24 cellular contexts compared by ENCODE assay signal in genomic region chr7:131061158-131061557, GRCh38.
DNase-seq lines count a peak whose midpoint lies in the region; ATAC-seq lines count a peak whose summit lies in the region.
"Had no signal": no experiment of that assay in that cellular context is flagged by ENCODE, and none has a peak within 500 bp of the region (broad histone marks: within the 10 kb centered on the region; RNA-seq: fewer than 3 reads in every experiment).

No MANE protein-coding gene starts in this region.

- POLR2A ChIA-PET in activated CD4-positive, alpha-beta T cell treated with anti-CD3 and anti-CD28 coated beads for 36 hours (lab: Charles Lee) = no interaction called here

- no peaks in the 10 kb centered on the region for H3K27me3 ChIP-seq in right cardiac atrium (ENCODE audit: control insufficient read depth, insufficient read depth)
- H3K27me3 ChIP-seq: ascending aorta, SJCRH30 had no signal

- CTCF ChIA-PET in activated CD4-positive, alpha-beta T cell treated with anti-CD3 and anti-CD28 coated beads for 36 hours (lab: Charles Lee) = interaction anchor here (0.6 to 1.7 kb wide), 6 partner anchors 19 to 447 kb away, joined by 3 to 4 read pairs (median 3); no protein-coding TSS in a partner anchor

- ATAC-seq in activated CD4-positive, alpha-beta T cell treated with anti-CD3 and anti-CD28 coated beads for 36 hours = no peak
- ATAC-seq in right cardiac atrium (peak; percentile 13 to 40), Right ventricle myocardium inferior (no peak), HG02970 (IDR thresholded peaks at IDR 0.05; ENCODE audit: low FRiP score, unreplicated experiment) (no peak)
- ATAC-seq in stimulated activated naive B cell treated with anti-CD40 and anti-IgM and Interleukin-4, amounts not matched to agents 10 μg/mL and 1 μg/mL and 100 μg/mL, for 72 hours (replicated peaks) = no peak
- ATAC-seq: Panc1; stimulated activated memory B cell treated with anti-CD40 and anti-IgM and Interleukin-4, amounts not matched to agents 10 μg/mL and 1 μg/mL and 100 μg/mL, for 72 hours had no signal

- DNase-seq in activated CD4-positive, alpha-beta T cell treated with anti-CD3 and anti-CD28 coated beads for 36 hours = no peak
- no peak for DNase-seq in activated CD4-positive, alpha-beta T cell treated with anti-CD3 and anti-CD28 coated beads, Interleukin-2, amount 50 U/mL, for 1 hour
- peak in 1 of 3 donors; percentile 29 for DNase-seq in right cardiac atrium
- DNase-seq in Right ventricle myocardium inferior (ENCODE audit: missing footprints) = no peak
- peak; percentile 28 for DNase-seq in left kidney (ENCODE audit: low read depth, low spot score)
- no peak for DNase-seq in stimulated activated naive B cell treated with anti-CD40 and anti-IgM and Interleukin-4, amounts not matched to agents 10 μg/mL and 1 μg/mL and 100 μg/mL, for 72 hours
- DNase-seq in GM19238 (ENCODE audit: insufficient read length, low spot score) = no peak
- DNase-seq: 8988T; activated CD8-positive, alpha-beta memory T cell treated with anti-CD3 and anti-CD28 coated beads, Interleukin-2, amount 50 U/mL, for 48 hours; central memory CD4-positive, alpha-beta T cell; KBM-7; kidney; MM.1S; NCI-H1436; NCI-H2107; NCI-H510A treated with DMSO at 0.1 percent for 48 hours; nucleus accumbens; SJCRH30; small intestine; stimulated activated CD4-positive, alpha-beta T cell treated with anti-CD3 and anti-CD28 coated beads, Interleukin-2, amount 100 ng/mL, for 24 hours had no signal

- H3K27me3 Mint-ChIP-seq in activated CD4-positive, alpha-beta T cell treated with anti-CD3 and anti-CD28 coated beads for 36 hours = no peaks in the 10 kb centered on the region
- no peaks in the 10 kb centered on the region for H3K27me3 Mint-ChIP-seq in stimulated activated naive B cell treated with anti-CD40 and anti-IgM and Interleukin-4, amounts not matched to agents 10 μg/mL and 1 μg/mL and 100 μg/mL, for 72 hours
- H3K27me3 Mint-ChIP-seq: stimulated activated memory B cell treated with anti-CD40 and anti-IgM and Interleukin-4, amounts not matched to agents 10 μg/mL and 1 μg/mL and 100 μg/mL, for 72 hours had no signal

- no peaks in the 10 kb centered on the region for H3K9me3 Mint-ChIP-seq in activated CD4-positive, alpha-beta T cell treated with anti-CD3 and anti-CD28 coated beads for 36 hours (ENCODE audit: low read depth)
- H3K9me3 Mint-ChIP-seq in stimulated activated naive B cell treated with anti-CD40 and anti-IgM and Interleukin-4, amounts not matched to agents 10 μg/mL and 1 μg/mL and 100 μg/mL, for 72 hours = no peaks in the 10 kb centered on the region
- H3K9me3 Mint-ChIP-seq: stimulated activated memory B cell treated with anti-CD40 and anti-IgM and Interleukin-4, amounts not matched to agents 10 μg/mL and 1 μg/mL and 100 μg/mL, for 72 hours had no signal

- H3K4me1 ChIP-seq in right cardiac atrium (ENCODE audit: control insufficient read depth, insufficient read depth, low read length) = peaks cover 9% of the 10 kb centered on the region

- H3K4me3 Mint-ChIP-seq in activated CD4-positive, alpha-beta T cell treated with anti-CD3 and anti-CD28 coated beads for 36 hours = no peak overlapping the region
- no peak overlapping the region for H3K4me3 Mint-ChIP-seq in stimulated activated naive B cell treated with anti-CD40 and anti-IgM and Interleukin-4, amounts not matched to agents 10 μg/mL and 1 μg/mL and 100 μg/mL, for 72 hours
- H3K4me3 Mint-ChIP-seq: stimulated activated memory B cell treated with anti-CD40 and anti-IgM and Interleukin-4, amounts not matched to agents 10 μg/mL and 1 μg/mL and 100 μg/mL, for 72 hours had no signal

- intact Hi-C loops in activated CD4-positive, alpha-beta T cell treated with anti-CD3 and anti-CD28 coated beads for 36 hours (cut with DNase I, micrococcal nuclease) = no loop called here
- intact Hi-C loops in right cardiac atrium (cut with DNase I) = loop anchor here in 2 of 4 donors (10.0 kb wide), 2 partner anchors 244 to 364 kb away; no protein-coding TSS in a partner anchor
- intact Hi-C loops in Right ventricle myocardium inferior (cut with DNase I) = no loop called here

- H3K4me1 Mint-ChIP-seq in activated CD4-positive, alpha-beta T cell treated with anti-CD3 and anti-CD28 coated beads for 36 hours = peaks cover 63% of the 10 kb centered on the region
- H3K4me1 Mint-ChIP-seq in stimulated activated naive B cell treated with anti-CD40 and anti-IgM and Interleukin-4, amounts not matched to agents 10 μg/mL and 1 μg/mL and 100 μg/mL, for 72 hours = peaks cover 20 to 61% of the 10 kb centered on the region in 2 donors

- no peak overlapping the region for H3K27ac ChIP-seq in right cardiac atrium (ENCODE audit: low read length)
- H3K27ac ChIP-seq: ascending aorta, SJCRH30 had no signal

- no peaks in the 10 kb centered on the region for H3K9me3 ChIP-seq in right cardiac atrium (ENCODE audit: control insufficient read depth, low read length)
- H3K9me3 ChIP-seq: ascending aorta, SJCRH30 had no signal

- peaks cover 21% of the 10 kb centered on the region for H3K36me3 Mint-ChIP-seq in activated CD4-positive, alpha-beta T cell treated with anti-CD3 and anti-CD28 coated beads for 36 hours (ENCODE audit: low read depth)
- peaks cover 16 to 26% of the 10 kb centered on the region in 2 donors for H3K36me3 Mint-ChIP-seq in stimulated activated naive B cell treated with anti-CD40 and anti-IgM and Interleukin-4, amounts not matched to agents 10 μg/mL and 1 μg/mL and 100 μg/mL, for 72 hours

- peak overlapping the region; percentile 51 for H3K27ac Mint-ChIP-seq in activated CD4-positive, alpha-beta T cell treated with anti-CD3 and anti-CD28 coated beads for 36 hours
- H3K27ac Mint-ChIP-seq in stimulated activated naive B cell treated with anti-CD40 and anti-IgM and Interleukin-4, amounts not matched to agents 10 μg/mL and 1 μg/mL and 100 μg/mL, for 72 hours = peak overlapping the region; percentile 69
- H3K27ac Mint-ChIP-seq: stimulated activated memory B cell treated with anti-CD40 and anti-IgM and Interleukin-4, amounts not matched to agents 10 μg/mL and 1 μg/mL and 100 μg/mL, for 72 hours had no signal

- no peak overlapping the region for H3K4me3 ChIP-seq in right cardiac atrium (ENCODE audit: low read length)
- H3K4me3 ChIP-seq: ascending aorta, SJCRH30 had no signal

- WGBS in right cardiac atrium = 77% methylated on average over 5 of the region's 5 CpGs

Comparison
In these comparisons a context has a peak if more than half of its experiments do, and no peak if none do; other contexts are left out.
1. ATAC-seq: peak in right cardiac atrium (2 of 2); none in activated CD4-positive, alpha-beta T cell treated with anti-CD3 and anti-CD28 coated beads for 36 hours (single experiment), Right ventricle myocardium inferior (single experiment), stimulated activated naive B cell treated with anti-CD40 and anti-IgM and Interleukin-4, amounts not matched to agents 10 μg/mL and 1 μg/mL and 100 μg/mL, for 72 hours (0 of 2) and HG02970 (single experiment).